In genomic region chr1:100866041-100866900, GRCh38 we compare ENCODE assay signal across 1 cellular context.
TF ChIP-seq lines count a peak whose summit lies in the region.

No MANE protein-coding gene starts in this region.

TF ChIP-seq in H1, 55 proteins besides CTCF, POLR2A, EP300 and RAD21:
- no peak for TF ChIP-seq RXRA (IDR thresholded peaks at IDR 0.05; ENCODE audit: insufficient read depth, low read depth, low read length)
- TF ChIP-seq CHD2 (IDR thresholded peaks at IDR 0.05; ENCODE audit: low read length), result no peak
- TF ChIP-seq BACH1 (IDR thresholded peaks at IDR 0.05; ENCODE audit: low read length), result no peak
- no peak for TF ChIP-seq BRCA1 (IDR thresholded peaks at IDR 0.05; ENCODE audit: low read depth, low read length)
- no peak for TF ChIP-seq TBP (IDR thresholded peaks at IDR 0.05; ENCODE audit: low read depth, low read length)
- TF ChIP-seq, protein P1, sequence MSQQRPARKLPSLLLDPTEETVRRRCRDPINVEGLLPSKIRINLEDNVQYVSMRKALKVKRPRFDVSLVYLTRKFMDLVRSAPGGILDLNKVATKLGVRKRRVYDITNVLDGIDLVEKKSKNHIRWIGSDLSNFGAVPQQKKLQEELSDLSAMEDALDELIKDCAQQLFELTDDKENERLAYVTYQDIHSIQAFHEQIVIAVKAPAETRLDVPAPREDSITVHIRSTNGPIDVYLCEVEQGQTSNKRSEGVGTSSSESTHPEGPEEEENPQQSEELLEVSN (IDR thresholded peaks at IDR 0.05), result no peak
- TF ChIP-seq NRF1 (IDR thresholded peaks at IDR 0.05; ENCODE audit: low read depth, low read length), result no peak
- TF ChIP-seq BCL11A (IDR thresholded peaks at IDR 0.05; ENCODE audit: low read depth in 2 of 2, low read length in 2 of 2), result no peak
- TF ChIP-seq USF2 (IDR thresholded peaks at IDR 0.05; ENCODE audit: low read length), result no peak
- no peak for TF ChIP-seq JUND (IDR thresholded peaks at IDR 0.05; ENCODE audit: low read length)
- no peak for TF ChIP-seq SP4 (IDR thresholded peaks at IDR 0.05; ENCODE audit: low read length)
